23 cellular contexts compared by ENCODE assay signal in the genomic region with DNA sequence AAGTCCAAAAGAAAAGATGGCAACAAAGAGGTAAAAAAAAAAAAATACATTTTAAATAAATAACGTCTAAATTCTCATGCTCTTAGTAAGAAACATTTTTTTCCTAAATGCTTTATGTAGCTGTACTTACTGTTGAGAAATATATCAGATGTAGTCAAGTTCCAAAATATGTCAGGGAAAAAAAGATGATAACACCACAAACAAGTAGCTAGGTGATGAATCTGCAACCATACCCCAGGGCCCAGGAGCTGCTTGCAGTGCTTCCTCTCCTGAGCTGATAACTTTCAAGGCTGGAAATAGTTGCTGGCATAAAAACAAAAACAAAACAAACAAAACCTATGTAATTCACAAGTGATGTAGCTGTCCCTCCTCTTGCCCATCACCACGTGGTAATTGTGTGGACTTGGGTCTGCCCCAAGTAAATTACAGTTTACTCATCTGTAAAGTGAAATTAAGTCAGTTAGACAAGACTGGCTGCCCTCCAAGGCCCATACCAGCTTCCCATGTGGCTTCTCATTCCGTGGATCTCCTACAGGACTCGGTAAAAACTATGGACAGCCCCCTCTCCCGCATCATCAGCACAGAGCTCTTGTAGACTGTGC.
DNase-seq lines count a peak whose midpoint lies in the region; ATAC-seq lines count a peak whose summit lies in the region.
"Had no signal": no experiment of that assay in that cellular context is flagged by ENCODE, and none has a peak within 500 bp of the region (broad histone marks: within the 10 kb centered on the region; RNA-seq: fewer than 3 reads in every experiment).

No MANE protein-coding gene starts in this region.

- peaks cover 90% of the 10 kb centered on the region for H3K36me3 Mint-ChIP-seq in activated CD8-positive, alpha-beta T cell treated with anti-CD3 and anti-CD28 coated beads, Interleukin-2, amount 10 ng/mL, durations not matched to agents 7 days and 5 days (ENCODE audit: low read depth)
- H3K36me3 Mint-ChIP-seq in memory B cell, result peaks cover 48% of the 10 kb centered on the region

- peaks cover 39% of the 10 kb centered on the region for H3K4me1 Mint-ChIP-seq in activated CD8-positive, alpha-beta T cell treated with anti-CD3 and anti-CD28 coated beads, Interleukin-2, amount 10 ng/mL, durations not matched to agents 7 days and 5 days (ENCODE audit: low read depth)
- peaks cover 34% of the 10 kb centered on the region for H3K4me1 Mint-ChIP-seq in memory B cell

- CTCF ChIA-PET in activated CD8-positive, alpha-beta T cell treated with anti-CD3 and anti-CD28 coated beads, Interleukin-2, amount 10 ng/mL, durations not matched to agents 7 days and 5 days (lab: Charles Lee), result no interaction called here

- DNase-seq in NCI-H1105 treated with DMSO at 0.1 percent for 48 hours (lab: John Stamatoyannopoulos, UW) (peak; percentile 3), NCI-H1105 (lab: John Stamatoyannopoulos, UW) (no peak), EH (ENCODE audit: low read depth) (peak; percentile 6), memory B cell (ENCODE audit: low spot score in 2 of 2) (no peak), GM03348 (ENCODE audit: low spot score) (no peak)
- no peak for DNase-seq in activated CD8-positive, alpha-beta T cell treated with anti-CD3 and anti-CD28 coated beads, Interleukin-2, amount 10 ng/mL, durations not matched to agents 7 days and 5 days
- DNase-seq: 8988T; activated CD4-positive, alpha-beta memory T cell treated with anti-CD3 and anti-CD28 coated beads, Interleukin-2, amount 10 ng/mL, durations not matched to agents 7 days and 5 days; activated CD4-positive, CD25-positive, alpha-beta regulatory T cell; activated naive CD8-positive, alpha-beta T cell treated with anti-CD3 and anti-CD28 coated beads for 36 hours; BE2C; effector CD4-positive, alpha-beta T cell; erythroblast; HCEC 1CT; mammary epithelial cell; NCI-H1417 treated with DMSO at 0.1 percent for 48 hours; occipital lobe; RPMI8226; T1000; transverse colon had no signal

- no peaks in the 10 kb centered on the region for H3K9me3 Mint-ChIP-seq in activated CD8-positive, alpha-beta T cell treated with anti-CD3 and anti-CD28 coated beads, Interleukin-2, amount 10 ng/mL, durations not matched to agents 7 days and 5 days (ENCODE audit: insufficient read depth)
- H3K9me3 Mint-ChIP-seq in memory B cell, result peaks cover 2% of the 10 kb centered on the region
- H3K9me3 Mint-ChIP-seq: activated CD4-positive, alpha-beta memory T cell treated with anti-CD3 and anti-CD28 coated beads, Interleukin-2, amount 10 ng/mL, durations not matched to agents 7 days and 5 days; activated naive CD8-positive, alpha-beta T cell treated with anti-CD3 and anti-CD28 coated beads for 36 hours had no signal

- no peak for ATAC-seq in activated CD8-positive, alpha-beta T cell treated with anti-CD3 and anti-CD28 coated beads, Interleukin-2, amount 10 ng/mL, durations not matched to agents 7 days and 5 days
- ATAC-seq in memory B cell (ENCODE audit: low read depth) (no peak), HG02610 (IDR thresholded peaks at IDR 0.05; ENCODE audit: unreplicated experiment) (no peak), HG03565 (IDR thresholded peaks at IDR 0.05; ENCODE audit: unreplicated experiment) (no peak)
- ATAC-seq: gastroesophageal sphincter had no signal

- no peaks in the 10 kb centered on the region for H3K27me3 Mint-ChIP-seq in activated CD8-positive, alpha-beta T cell treated with anti-CD3 and anti-CD28 coated beads, Interleukin-2, amount 10 ng/mL, durations not matched to agents 7 days and 5 days (ENCODE audit: low read depth)
- no peaks in the 10 kb centered on the region for H3K27me3 Mint-ChIP-seq in memory B cell
- H3K27me3 Mint-ChIP-seq: activated CD4-positive, alpha-beta memory T cell treated with anti-CD3 and anti-CD28 coated beads, Interleukin-2, amount 10 ng/mL, durations not matched to agents 7 days and 5 days; activated naive CD8-positive, alpha-beta T cell treated with anti-CD3 and anti-CD28 coated beads for 36 hours had no signal

- POLR2A ChIA-PET in activated CD8-positive, alpha-beta T cell treated with anti-CD3 and anti-CD28 coated beads, Interleukin-2, amount 10 ng/mL, durations not matched to agents 7 days and 5 days (lab: Charles Lee), result interaction anchor here (0.5 kb wide), 1 partner anchor 11 kb away, joined by 3 read pairs; no protein-coding TSS in a partner anchor

- H3K4me3 Mint-ChIP-seq in activated CD8-positive, alpha-beta T cell treated with anti-CD3 and anti-CD28 coated beads, Interleukin-2, amount 10 ng/mL, durations not matched to agents 7 days and 5 days, result no peak overlapping the region
- H3K4me3 Mint-ChIP-seq in memory B cell, result no peak overlapping the region
- H3K4me3 Mint-ChIP-seq: activated CD4-positive, alpha-beta memory T cell treated with anti-CD3 and anti-CD28 coated beads, Interleukin-2, amount 10 ng/mL, durations not matched to agents 7 days and 5 days; activated naive CD8-positive, alpha-beta T cell treated with anti-CD3 and anti-CD28 coated beads for 36 hours had no signal

- H3K27ac Mint-ChIP-seq in activated CD8-positive, alpha-beta T cell treated with anti-CD3 and anti-CD28 coated beads, Interleukin-2, amount 10 ng/mL, durations not matched to agents 7 days and 5 days, result peak overlapping the region; percentile 73
- peak overlapping the region; percentile 62 for H3K27ac Mint-ChIP-seq in memory B cell
- H3K27ac Mint-ChIP-seq: activated CD4-positive, alpha-beta memory T cell treated with anti-CD3 and anti-CD28 coated beads, Interleukin-2, amount 10 ng/mL, durations not matched to agents 7 days and 5 days; activated naive CD8-positive, alpha-beta T cell treated with anti-CD3 and anti-CD28 coated beads for 36 hours had no signal

Comparison
In these comparisons a context has a peak if more than half of its experiments do, and no peak if none do; other contexts are left out.
1. DNase-seq: peak in NCI-H1105 treated with DMSO at 0.1 percent for 48 hours (single experiment) and EH (single experiment); none in NCI-H1105 (single experiment), activated CD8-positive, alpha-beta T cell treated with anti-CD3 and anti-CD28 coated beads, Interleukin-2, amount 10 ng/mL, durations not matched to agents 7 days and 5 days (single experiment), memory B cell (0 of 2) and GM03348 (single experiment).